ENCODE assay signal across 1 cellular context in the genomic region with DNA sequence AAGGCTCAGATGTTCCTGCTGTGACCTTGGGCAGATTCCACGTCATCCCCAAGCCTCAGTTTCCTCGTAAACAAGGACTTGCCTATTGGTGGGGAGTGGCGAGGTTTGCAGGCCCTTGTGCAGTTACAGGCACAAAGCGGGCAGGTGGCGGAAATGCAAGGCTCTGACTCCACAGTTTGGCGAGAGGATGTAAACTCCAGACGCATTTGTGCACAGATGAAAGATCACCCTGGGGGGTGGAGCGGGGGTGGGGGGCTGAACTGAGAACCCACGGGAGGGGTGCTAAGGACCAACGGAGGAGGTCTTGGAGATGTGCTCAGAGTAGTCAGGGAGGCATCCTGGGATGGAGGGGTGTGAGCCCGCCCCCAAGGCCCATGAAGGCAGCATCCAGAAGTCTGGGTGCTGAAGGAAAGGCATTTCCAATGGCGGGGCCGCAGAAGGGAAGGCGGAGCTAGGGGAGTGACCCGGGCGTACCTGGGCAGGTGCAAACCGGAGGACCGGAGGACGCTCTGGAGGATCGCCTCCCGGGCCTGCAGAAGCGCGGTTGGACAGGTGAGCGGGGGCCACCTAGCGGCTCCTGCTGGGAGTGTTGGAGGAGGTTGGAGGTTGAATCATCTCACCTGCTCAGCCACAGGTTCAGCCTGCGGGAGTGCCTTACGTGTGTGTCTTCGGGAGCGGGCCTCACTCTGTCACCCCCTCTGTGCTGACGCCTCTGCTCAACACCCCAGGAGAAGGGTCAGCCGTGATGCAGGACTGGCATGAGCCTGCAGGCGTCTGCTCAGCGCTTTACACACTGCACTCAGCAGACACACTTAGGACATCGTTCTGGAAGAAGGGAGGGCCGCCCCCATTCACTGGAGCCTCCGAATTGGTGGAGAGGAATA.
TF ChIP-seq lines count a peak whose summit lies in the region.

No MANE protein-coding gene starts in this region.

TF ChIP-seq in SK-N-SH treated with all-trans-retinoic acid at 6 μM for 48 hours, 23 proteins besides CTCF, POLR2A, EP300 and RAD21 (continued from another document):
- TF ChIP-seq, protein P1, sequence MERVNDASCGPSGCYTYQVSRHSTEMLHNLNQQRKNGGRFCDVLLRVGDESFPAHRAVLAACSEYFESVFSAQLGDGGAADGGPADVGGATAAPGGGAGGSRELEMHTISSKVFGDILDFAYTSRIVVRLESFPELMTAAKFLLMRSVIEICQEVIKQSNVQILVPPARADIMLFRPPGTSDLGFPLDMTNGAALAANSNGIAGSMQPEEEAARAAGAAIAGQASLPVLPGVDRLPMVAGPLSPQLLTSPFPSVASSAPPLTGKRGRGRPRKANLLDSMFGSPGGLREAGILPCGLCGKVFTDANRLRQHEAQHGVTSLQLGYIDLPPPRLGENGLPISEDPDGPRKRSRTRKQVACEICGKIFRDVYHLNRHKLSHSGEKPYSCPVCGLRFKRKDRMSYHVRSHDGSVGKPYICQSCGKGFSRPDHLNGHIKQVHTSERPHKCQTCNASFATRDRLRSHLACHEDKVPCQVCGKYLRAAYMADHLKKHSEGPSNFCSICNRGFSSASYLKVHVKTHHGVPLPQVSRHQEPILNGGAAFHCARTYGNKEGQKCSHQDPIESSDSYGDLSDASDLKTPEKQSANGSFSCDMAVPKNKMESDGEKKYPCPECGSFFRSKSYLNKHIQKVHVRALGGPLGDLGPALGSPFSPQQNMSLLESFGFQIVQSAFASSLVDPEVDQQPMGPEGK (CRISPR knock-in tag; IDR thresholded peaks at IDR 0.05; ENCODE audit: borderline replicate concordance), result no peak
